ENCODE assay signal across 21 cellular contexts in the genomic region with DNA sequence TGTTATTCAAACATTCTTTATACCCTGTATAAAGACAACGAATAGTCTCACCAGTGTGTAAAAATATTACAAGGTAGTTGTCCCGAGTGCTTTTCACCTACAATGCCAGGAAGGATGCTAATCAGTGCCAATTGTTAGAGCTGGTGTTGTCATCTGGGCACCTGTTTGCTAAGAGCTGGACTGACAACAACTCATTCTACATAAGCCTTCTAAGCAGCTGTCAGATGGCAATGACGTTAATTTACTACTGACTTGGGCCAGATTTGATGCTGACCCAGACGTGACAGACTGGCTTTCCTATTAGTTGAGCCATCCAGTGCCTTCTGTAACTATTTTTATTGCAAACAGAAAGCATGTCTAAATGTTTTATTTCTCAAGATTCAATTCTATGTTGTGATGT.
"Had no signal": no experiment of that assay in that cellular context is flagged by ENCODE, and none has a peak within 500 bp of the region (broad histone marks: within the 10 kb centered on the region; RNA-seq: fewer than 3 reads in every experiment).

No MANE protein-coding gene starts in this region.

- H3K4me1 Mint-ChIP-seq: activated naive CD4-positive, alpha-beta T cell treated with anti-CD3 and anti-CD28 coated beads, Interleukin-2, amount 10 ng/mL, durations not matched to agents 7 days and 5 days; activated naive CD8-positive, alpha-beta T cell treated with anti-CD3 and anti-CD28 coated beads, Interleukin-2, amount 50 U/mL, for 24 hours; central memory CD8-positive, alpha-beta T cell had no signal

- H3K27me3 Mint-ChIP-seq: activated naive CD4-positive, alpha-beta T cell treated with anti-CD3 and anti-CD28 coated beads, Interleukin-2, amount 10 ng/mL, durations not matched to agents 7 days and 5 days; activated naive CD8-positive, alpha-beta T cell treated with anti-CD3 and anti-CD28 coated beads, Interleukin-2, amount 50 U/mL, for 24 hours; central memory CD8-positive, alpha-beta T cell had no signal

- H3K9me3 Mint-ChIP-seq: activated naive CD4-positive, alpha-beta T cell treated with anti-CD3 and anti-CD28 coated beads, Interleukin-2, amount 10 ng/mL, durations not matched to agents 7 days and 5 days; activated naive CD8-positive, alpha-beta T cell treated with anti-CD3 and anti-CD28 coated beads, Interleukin-2, amount 50 U/mL, for 24 hours; central memory CD8-positive, alpha-beta T cell had no signal

- DNase-seq: activated CD4-positive, alpha-beta T cell treated with anti-CD3 and anti-CD28 coated beads for 1 hour; activated CD8-positive, alpha-beta memory T cell treated with anti-CD3 and anti-CD28 coated beads for 24 hours; activated CD8-positive, alpha-beta memory T cell treated with anti-CD3 and anti-CD28 coated beads, Interleukin-2, amount 50 U/mL, for 48 hours; activated effector memory CD4-positive, alpha-beta T cell treated with Interleukin-2 at 50 U/mL for 16 hours; activated naive CD4-positive, alpha-beta T cell treated with anti-CD3 and anti-CD28 coated beads, Interleukin-2, amount 10 ng/mL, durations not matched to agents 7 days and 5 days; activated naive CD8-positive, alpha-beta T cell treated with anti-CD3 and anti-CD28 coated beads, Interleukin-2, amount 50 U/mL, for 24 hours; activated T-cell treated with anti-CD3 and anti-CD28 coated beads, Interleukin-2, amount 50 U/mL, for 48 hours; aorta; brain microvascular endothelial cell; erythroblast; foreskin melanocyte; kidney; left lung; occipital lobe; retina; stimulated activated CD4-positive, alpha-beta T cell treated with anti-CD3 and anti-CD28 coated beads, Interleukin-12 subunit alpha, Interleukin-12 subunit beta, amount 100 ng/mL, for 4 hours; stimulated activated CD4-positive, alpha-beta T cell treated with anti-CD3 and anti-CD28 coated beads, Interleukin-1b, Interleukin-23, amount 100 ng/mL, for 48 hours; stimulated activated CD8-positive, alpha-beta memory T cell treated with anti-CD3 and anti-CD28 coated beads, Interleukin-4, amount 100 ng/mL, for 48 hours; stimulated activated naive CD4-positive, alpha-beta T cell treated with Interleukin-2 at 50 U/mL for 16 hours; thyroid gland had no signal

- H3K36me3 Mint-ChIP-seq: activated naive CD4-positive, alpha-beta T cell treated with anti-CD3 and anti-CD28 coated beads, Interleukin-2, amount 10 ng/mL, durations not matched to agents 7 days and 5 days had no signal

- H3K4me3 Mint-ChIP-seq: activated naive CD4-positive, alpha-beta T cell treated with anti-CD3 and anti-CD28 coated beads, Interleukin-2, amount 10 ng/mL, durations not matched to agents 7 days and 5 days; activated naive CD8-positive, alpha-beta T cell treated with anti-CD3 and anti-CD28 coated beads, Interleukin-2, amount 50 U/mL, for 24 hours; central memory CD8-positive, alpha-beta T cell had no signal

- H3K27ac Mint-ChIP-seq: activated naive CD4-positive, alpha-beta T cell treated with anti-CD3 and anti-CD28 coated beads, Interleukin-2, amount 10 ng/mL, durations not matched to agents 7 days and 5 days; activated naive CD8-positive, alpha-beta T cell treated with anti-CD3 and anti-CD28 coated beads, Interleukin-2, amount 50 U/mL, for 24 hours had no signal
